ENCODE assay signal across 1 cellular context in genomic region chr17:40100669-40101366, GRCh38.
TF ChIP-seq lines count a peak whose summit lies in the region.

No MANE protein-coding gene starts in this region.

TF ChIP-seq in K562, 482 proteins besides CTCF, POLR2A, EP300 and RAD21 (continues in another document):
- TF ChIP-seq ZNF431 (CRISPR knock-in tag; IDR thresholded peaks at IDR 0.05): 0 out of 2 replicates have a peak, but pooled peaks have one; percentile 41
- 0 out of 2 replicates have a peak, but pooled peaks have one; percentile 47 for TF ChIP-seq SREBF1 (IDR thresholded peaks at IDR 0.05; ENCODE audit: borderline replicate concordance, low read depth, low read length)
- TF ChIP-seq HSF4 (CRISPR knock-in tag; IDR thresholded peaks at IDR 0.05; ENCODE audit: borderline replicate concordance): no peak
- peak; percentile 79 to 83; a peak in 3 of 4 replicates for TF ChIP-seq FOXK2 (conservative IDR thresholded peaks at IDR 0.05 in 1 of 2, IDR thresholded peaks at IDR 0.05 in 1 of 2; ENCODE audit: low read depth in 2 of 2)
- TF ChIP-seq TEAD2 (tag; IDR thresholded peaks at IDR 0.05): no peak
- TF ChIP-seq ATF1 (CRISPR knock-in tag; IDR thresholded peaks at IDR 0.05): no peak
- peak; percentile 74 for TF ChIP-seq ATF1 (tag; IDR thresholded peaks at IDR 0.05)
- 0 out of 2 replicates have a peak, but pooled peaks have one; percentile 31 for TF ChIP-seq HES1 (IDR thresholded peaks at IDR 0.05; ENCODE audit: low read depth)
- no peak; the same call in 1 of the 2 replicates for TF ChIP-seq NR2C1 (IDR thresholded peaks at IDR 0.05)
- peak; percentile 69 for TF ChIP-seq NR2C1 (tag; IDR thresholded peaks at IDR 0.05)
- no peak for TF ChIP-seq ZNF511 (CRISPR knock-in tag; IDR thresholded peaks at IDR 0.05)
- TF ChIP-seq MYC (IDR thresholded peaks at IDR 0.05; ENCODE audit: low read depth, low read length): peak; percentile 99
- 0 out of 2 replicates have a peak, but pooled peaks have one; percentile 10 for TF ChIP-seq MYC (CRISPR knock-in tag; IDR thresholded peaks at IDR 0.05; ENCODE audit: borderline replicate concordance, low read depth)
- peak; percentile 51; the same call in 1 of the 2 replicates for TF ChIP-seq CTBP1 (IDR thresholded peaks at IDR 0.05; ENCODE audit: borderline replicate concordance)
- 0 out of 2 replicates have a peak, but pooled peaks have one; percentile 29 for TF ChIP-seq MAFG (tag; conservative IDR thresholded peaks at IDR 0.05)
- no peak for TF ChIP-seq TSHZ1 (CRISPR knock-in tag; IDR thresholded peaks at IDR 0.05)
- peak; percentile 68; the same call in 1 of the 2 replicates for TF ChIP-seq ZNF263 (CRISPR knock-in tag; IDR thresholded peaks at IDR 0.05; ENCODE audit: borderline replicate concordance)
- TF ChIP-seq SMAD1 (IDR thresholded peaks at IDR 0.05; ENCODE audit: low read depth, low read length, partially characterized antibody): peak; percentile 61
- TF ChIP-seq TCF3 (CRISPR knock-in tag; IDR thresholded peaks at IDR 0.05): no peak
- TF ChIP-seq FOXP1 (CRISPR knock-in tag; IDR thresholded peaks at IDR 0.05): 0 out of 2 replicates have a peak, but pooled peaks have one; percentile 54
- TF ChIP-seq KLF6 (CRISPR knock-in tag; IDR thresholded peaks at IDR 0.05; ENCODE audit: borderline replicate concordance): peak; percentile 4; the same call in 1 of the 2 replicates
- no peak for TF ChIP-seq NUFIP1 (IDR thresholded peaks at IDR 0.05; ENCODE audit: partially characterized antibody)
- TF ChIP-seq NKRF (IDR thresholded peaks at IDR 0.05; ENCODE audit: borderline replicate concordance): no peak
- TF ChIP-seq NR2C2 (CRISPR knock-in tag; IDR thresholded peaks at IDR 0.05): no peak
- peak; percentile 88 for TF ChIP-seq NR2C2 (tag; IDR thresholded peaks at IDR 0.05)
- peak; percentile 14 to 54; a peak in 2 of 4 replicates for TF ChIP-seq SIN3A (IDR thresholded peaks at IDR 0.05; ENCODE audit: borderline replicate concordance in 2 of 2, control insufficient read depth in 1 of 2, low read depth in 2 of 2, low read length in 2 of 2)
- TF ChIP-seq TOE1 (IDR thresholded peaks at IDR 0.05; ENCODE audit: borderline replicate concordance): peak; percentile 86
- TF ChIP-seq TOE1 (CRISPR knock-in tag; IDR thresholded peaks at IDR 0.05; ENCODE audit: borderline replicate concordance, low read depth): no peak
- no peak for TF ChIP-seq STAG1 (CRISPR knock-in tag; IDR thresholded peaks at IDR 0.05; ENCODE audit: borderline replicate concordance)
- 0 out of 2 replicates have a peak, but pooled peaks have one; percentile 13 for TF ChIP-seq MEF2D (tag; conservative IDR thresholded peaks at IDR 0.05; ENCODE audit: low read depth)
- TF ChIP-seq BDP1 (IDR thresholded peaks at IDR 0.05; ENCODE audit: insufficient read depth, insufficient read length): no peak
- TF ChIP-seq ZNF639 (CRISPR knock-in tag; conservative IDR thresholded peaks at IDR 0.05 in 1 of 2, IDR thresholded peaks at IDR 0.05 in 1 of 2): no peak
- TF ChIP-seq SMARCC2 (IDR thresholded peaks at IDR 0.05; ENCODE audit: low read depth): peak; percentile 67; the same call in 1 of the 2 replicates
- TF ChIP-seq DNMT1 (IDR thresholded peaks at IDR 0.05): no peak
- no peak for TF ChIP-seq ZC3H8 (IDR thresholded peaks at IDR 0.05)
- TF ChIP-seq ELF4 (CRISPR knock-in tag; IDR thresholded peaks at IDR 0.05): 0 out of 2 replicates have a peak, but pooled peaks have one; percentile 36
- peak; percentile 89 for TF ChIP-seq SMARCE1 (IDR thresholded peaks at IDR 0.05)
- peak; percentile 8; the same call in 1 of the 2 replicates for TF ChIP-seq TEAD4 (IDR thresholded peaks at IDR 0.05; ENCODE audit: low read length)
- TF ChIP-seq TEAD4 (CRISPR knock-in tag; IDR thresholded peaks at IDR 0.05; ENCODE audit: borderline replicate concordance): no peak
- no peak for TF ChIP-seq HMG20A (CRISPR knock-in tag; conservative IDR thresholded peaks at IDR 0.05)
- TF ChIP-seq VEZF1 (CRISPR knock-in tag; IDR thresholded peaks at IDR 0.05): peak; percentile 72
- peak; percentile 84 for TF ChIP-seq RBFOX2 (IDR thresholded peaks at IDR 0.05; ENCODE audit: low read depth, low read length)
- TF ChIP-seq KAT8 (IDR thresholded peaks at IDR 0.05; ENCODE audit: low read depth): no peak
- peak; percentile 60 for TF ChIP-seq CCNT2 (IDR thresholded peaks at IDR 0.05; ENCODE audit: borderline replicate concordance, extremely low read depth, insufficient read length, low read depth, low read length)
- peak; percentile 86 for TF ChIP-seq MEIS2 (IDR thresholded peaks at IDR 0.05; ENCODE audit: partially characterized antibody)
- TF ChIP-seq ETV1 (tag; conservative IDR thresholded peaks at IDR 0.05; ENCODE audit: low read depth): peak; percentile 59; the same call in 1 of the 2 replicates
- 0 out of 4 replicates have a peak, but pooled peaks of 1 of the 2 experiments have one; percentile 41 for TF ChIP-seq MAZ (CRISPR knock-in tag; conservative IDR thresholded peaks at IDR 0.05 in 1 of 2, IDR thresholded peaks at IDR 0.05 in 1 of 2)
- no peak for TF ChIP-seq TCF15 (CRISPR knock-in tag; IDR thresholded peaks at IDR 0.05)
- peak; percentile 63 for TF ChIP-seq TFE3 (CRISPR knock-in tag; IDR thresholded peaks at IDR 0.05)
- TF ChIP-seq THRA (IDR thresholded peaks at IDR 0.05): no peak; the same call in 1 of the 2 replicates
- no peak for TF ChIP-seq RBBP5 (IDR thresholded peaks at IDR 0.05; ENCODE audit: borderline replicate concordance, insufficient read depth, low read length, poor library complexity, severe bottlenecking)
- TF ChIP-seq PYGO2 (tag; IDR thresholded peaks at IDR 0.05): no peak
- no peak for TF ChIP-seq HMG20B (CRISPR knock-in tag; IDR thresholded peaks at IDR 0.05)
- 0 out of 2 replicates have a peak, but pooled peaks have one; percentile 8 for TF ChIP-seq SMAD4 (CRISPR knock-in tag; conservative IDR thresholded peaks at IDR 0.05)
